In the genomic region with DNA sequence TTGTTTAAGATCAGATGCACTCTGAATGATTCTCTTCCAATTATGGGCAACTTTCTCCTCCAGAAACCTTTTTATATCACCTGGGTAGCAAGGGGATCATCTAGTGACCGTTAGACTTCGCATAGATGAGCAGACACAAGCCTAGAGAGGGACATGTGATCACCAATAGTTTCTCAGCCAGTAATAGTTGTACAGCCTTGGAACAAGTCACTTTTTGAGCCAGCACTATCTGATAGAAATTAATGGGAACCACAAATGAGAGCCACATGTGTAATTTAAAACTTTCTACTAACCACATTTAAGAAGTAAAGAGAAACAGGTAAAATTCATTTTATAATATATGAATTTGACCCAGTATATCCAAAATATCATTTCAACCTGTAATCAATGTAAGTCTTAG, we compare ENCODE assay signal across 8 cellular contexts. TPM values are rescaled to one million over a fixed set of nuclear protein-coding genes. Genes with fewer than 3 reads are reported as not detected.
A peak's percentile ranks its signal among the peaks of the same experiment; 100 is the strongest.
DNase-seq lines count a peak whose midpoint lies in the region; ATAC-seq and TF ChIP-seq lines count a peak whose summit lies in the region.

No MANE protein-coding gene starts in this region.

- H3K9me3 ChIP-seq in right atrium auricular region (no peaks in the 10 kb centered on the region), ascending aorta (no peaks in the 10 kb centered on the region)

- peak overlapping the region; percentile 75 to 90 for H3K4me3 ChIP-seq in right atrium auricular region
- peak overlapping the region; percentile 65 to 86 for H3K4me3 ChIP-seq in ascending aorta
- H3K4me3 ChIP-seq in mesendoderm (ENCODE audit: low read length), result no peak overlapping the region

- no peak overlapping the region for H4K5ac ChIP-seq in mesendoderm (ENCODE audit: low read length)

- no peak for DNase-seq in right atrium auricular region (ENCODE audit: low spot score)
- DNase-seq in cardiac septum (ENCODE audit: low spot score), result no peak
- DNase-seq in ascending aorta (ENCODE audit: low spot score in 2 of 2), result no peak
- DNase-seq in mesendoderm, result no peak
- no peak for DNase-seq in NCI-H2029 treated with DMSO at 0.1 percent for 48 hours (lab: John Stamatoyannopoulos, UW)
- DNase-seq in AG08396 (ENCODE audit: low spot score), result no peak
- no peak for DNase-seq in posterior cingulate gyrus

- peak overlapping the region; percentile 11 for H3K4ac ChIP-seq in mesendoderm (ENCODE audit: low read depth, low read length)

- H3K18ac ChIP-seq in mesendoderm (ENCODE audit: low read length), result no peak overlapping the region

- TF ChIP-seq CTCF in right atrium auricular region (IDR thresholded peaks at IDR 0.05) (no peak), ascending aorta (IDR thresholded peaks at IDR 0.05) (no peak)

- no peak overlapping the region for H2BK120ac ChIP-seq in mesendoderm (ENCODE audit: low read depth, low read length)

- H3K56ac ChIP-seq in mesendoderm (ENCODE audit: low read length), result no peak overlapping the region

- no peak overlapping the region for H2BK15ac ChIP-seq in mesendoderm (replicated peaks; ENCODE audit: low read depth)

- no peak overlapping the region for H2BK5ac ChIP-seq in mesendoderm (ENCODE audit: low read length)

- H3K79me2 ChIP-seq in mesendoderm (ENCODE audit: control insufficient read depth, insufficient read depth, low read length), result peaks cover 11% of the 10 kb centered on the region

- no peaks in the 10 kb centered on the region for H3K27me3 ChIP-seq in right atrium auricular region
- H3K27me3 ChIP-seq in ascending aorta, result no peaks in the 10 kb centered on the region
- H3K27me3 ChIP-seq in mesendoderm (ENCODE audit: insufficient read depth, low read length, poor library complexity), result no peaks in the 10 kb centered on the region

- H3K79me1 ChIP-seq in mesendoderm (ENCODE audit: low read length), result peaks cover 15% of the 10 kb centered on the region

- H2AK5ac ChIP-seq in mesendoderm (ENCODE audit: low read length), result no peak overlapping the region

- no peak for ATAC-seq in HG03159 (IDR thresholded peaks at IDR 0.05; ENCODE audit: unreplicated experiment)

- no peak overlapping the region for H4K8ac ChIP-seq in mesendoderm (ENCODE audit: low read depth, low read length)

- no peaks in the 10 kb centered on the region for H3K36me3 ChIP-seq in right atrium auricular region
- no peaks in the 10 kb centered on the region for H3K36me3 ChIP-seq in ascending aorta
- H3K36me3 ChIP-seq in mesendoderm (ENCODE audit: control insufficient read depth, insufficient read depth, low read length), result no peaks in the 10 kb centered on the region

- peaks cover 0 to 18% of the 10 kb centered on the region in 2 donors for H3K4me1 ChIP-seq in right atrium auricular region
- peaks cover 0 to 7% of the 10 kb centered on the region in 2 donors for H3K4me1 ChIP-seq in ascending aorta
- H3K4me1 ChIP-seq in mesendoderm (ENCODE audit: control insufficient read depth, low read depth, low read length), result peaks cover 3% of the 10 kb centered on the region

- H3K4me2 ChIP-seq in mesendoderm (ENCODE audit: low read length), result no peak overlapping the region

- no CpG with 5 or more reads among the region's 2 CpGs for WGBS in mesendoderm (ENCODE audit: extremely low coverage, insufficient coverage, low lambda C conversion rate)

- H3K27ac ChIP-seq in right atrium auricular region, result peak overlapping the region in 1 of 2 donors; percentile 62
- H3K27ac ChIP-seq in ascending aorta, result no peak overlapping the region
- no peak overlapping the region for H3K27ac ChIP-seq in mesendoderm (ENCODE audit: low read depth, low read length)

- intact Hi-C loops in cardiac septum (cut with DNase I), result loop anchor here (5.0 kb wide), 1 partner anchor 44 kb away; no protein-coding TSS in a partner anchor
- intact Hi-C loops in ascending aorta (cut with DNase I), result no loop called here
- intact Hi-C loops in posterior cingulate gyrus (cut with DNase I), result loop anchor here (5.0 kb wide), 1 partner anchor 516 kb away; the partner anchor contains the start of genes MROH8 and RPN2

- no peak overlapping the region for H3K9ac ChIP-seq in mesendoderm (ENCODE audit: low read length)

- no peak overlapping the region for H3K23ac ChIP-seq in mesendoderm (ENCODE audit: low read length)

RNA-seq across cellular contexts. Expression of gene CTNNBL1, which starts 0.6 kb away (rescaled TPM):
- total RNA-seq in right atrium auricular region (10 to 100 TPM; 29.9 to 39.9 TPM), cardiac septum (42.1 TPM), ascending aorta (33.3 TPM)
- 117 TPM for polyA plus RNA-seq in mesendoderm (2013, experiment 1 of 2)
- polyA plus RNA-seq in mesendoderm (2013, experiment 2 of 2), result 118 TPM
